Comparison of ENCODE assay signal across 8 cellular contexts in the genomic region with DNA sequence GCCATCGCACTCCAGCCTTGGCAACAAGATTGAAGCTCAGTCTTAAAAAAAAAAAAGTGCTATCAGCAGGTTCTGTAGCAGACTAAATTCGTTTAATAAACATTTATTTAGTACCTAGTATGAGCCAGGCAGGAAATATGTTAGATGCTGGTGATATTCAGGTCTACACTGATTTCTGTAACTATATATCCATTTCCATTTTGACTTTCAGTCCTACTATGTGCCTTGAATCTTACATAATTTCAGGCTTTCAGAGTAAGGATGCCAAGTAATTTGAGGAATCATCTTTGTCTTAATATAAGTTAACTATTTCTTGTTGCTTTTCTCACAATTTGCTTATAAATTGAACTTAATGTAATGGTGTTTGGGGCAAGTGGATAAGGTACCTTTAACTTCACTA.
"Had no signal": no experiment of that assay in that cellular context is flagged by ENCODE, and none has a peak within 500 bp of the region (broad histone marks: within the 10 kb centered on the region; RNA-seq: fewer than 3 reads in every experiment).

No MANE protein-coding gene starts in this region.

- ATAC-seq: GM12878 had no signal

- FAIRE-seq: G401.6, GM12878, GM12891, GM12892, GM18507, GM19239 had no signal

- H3K4me3 ChIP-seq: GM12878 had no signal

- DNase-seq: GDM1, GF-D8 had no signal
